In the genomic region with DNA sequence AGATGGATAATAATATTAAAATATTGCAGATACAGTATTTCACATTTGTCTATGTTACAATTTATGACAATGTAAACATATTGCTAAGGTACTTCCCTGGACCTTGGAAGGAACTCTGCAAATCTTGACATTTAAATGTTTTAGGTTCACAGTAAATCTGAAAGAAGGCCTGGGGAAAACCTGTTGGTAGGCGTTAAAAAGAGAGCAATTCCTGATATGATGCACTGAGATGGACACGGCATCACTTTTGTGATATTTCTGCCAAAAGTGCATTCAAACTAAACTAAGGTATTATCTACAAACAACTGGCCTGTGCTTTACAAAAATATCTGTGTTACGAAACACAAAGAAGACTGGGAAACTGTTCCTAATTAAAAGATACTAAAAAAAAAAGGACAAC, we compare ENCODE assay signal across 1 cellular context.
TF ChIP-seq lines count a peak whose summit lies in the region.

No MANE protein-coding gene starts in this region.

TF ChIP-seq in GM12878, 131 proteins besides CTCF, POLR2A, EP300 and RAD21 (continued from another document):
- TF ChIP-seq, protein P1, sequence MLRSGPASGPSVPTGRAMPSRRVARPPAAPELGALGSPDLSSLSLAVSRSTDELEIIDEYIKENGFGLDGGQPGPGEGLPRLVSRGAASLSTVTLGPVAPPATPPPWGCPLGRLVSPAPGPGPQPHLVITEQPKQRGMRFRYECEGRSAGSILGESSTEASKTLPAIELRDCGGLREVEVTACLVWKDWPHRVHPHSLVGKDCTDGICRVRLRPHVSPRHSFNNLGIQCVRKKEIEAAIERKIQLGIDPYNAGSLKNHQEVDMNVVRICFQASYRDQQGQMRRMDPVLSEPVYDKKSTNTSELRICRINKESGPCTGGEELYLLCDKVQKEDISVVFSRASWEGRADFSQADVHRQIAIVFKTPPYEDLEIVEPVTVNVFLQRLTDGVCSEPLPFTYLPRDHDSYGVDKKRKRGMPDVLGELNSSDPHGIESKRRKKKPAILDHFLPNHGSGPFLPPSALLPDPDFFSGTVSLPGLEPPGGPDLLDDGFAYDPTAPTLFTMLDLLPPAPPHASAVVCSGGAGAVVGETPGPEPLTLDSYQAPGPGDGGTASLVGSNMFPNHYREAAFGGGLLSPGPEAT (IDR thresholded peaks at IDR 0.05; ENCODE audit: low read depth) = 0 out of 2 replicates have a peak, but pooled peaks have one; percentile 14
- TF ChIP-seq, protein P2, sequence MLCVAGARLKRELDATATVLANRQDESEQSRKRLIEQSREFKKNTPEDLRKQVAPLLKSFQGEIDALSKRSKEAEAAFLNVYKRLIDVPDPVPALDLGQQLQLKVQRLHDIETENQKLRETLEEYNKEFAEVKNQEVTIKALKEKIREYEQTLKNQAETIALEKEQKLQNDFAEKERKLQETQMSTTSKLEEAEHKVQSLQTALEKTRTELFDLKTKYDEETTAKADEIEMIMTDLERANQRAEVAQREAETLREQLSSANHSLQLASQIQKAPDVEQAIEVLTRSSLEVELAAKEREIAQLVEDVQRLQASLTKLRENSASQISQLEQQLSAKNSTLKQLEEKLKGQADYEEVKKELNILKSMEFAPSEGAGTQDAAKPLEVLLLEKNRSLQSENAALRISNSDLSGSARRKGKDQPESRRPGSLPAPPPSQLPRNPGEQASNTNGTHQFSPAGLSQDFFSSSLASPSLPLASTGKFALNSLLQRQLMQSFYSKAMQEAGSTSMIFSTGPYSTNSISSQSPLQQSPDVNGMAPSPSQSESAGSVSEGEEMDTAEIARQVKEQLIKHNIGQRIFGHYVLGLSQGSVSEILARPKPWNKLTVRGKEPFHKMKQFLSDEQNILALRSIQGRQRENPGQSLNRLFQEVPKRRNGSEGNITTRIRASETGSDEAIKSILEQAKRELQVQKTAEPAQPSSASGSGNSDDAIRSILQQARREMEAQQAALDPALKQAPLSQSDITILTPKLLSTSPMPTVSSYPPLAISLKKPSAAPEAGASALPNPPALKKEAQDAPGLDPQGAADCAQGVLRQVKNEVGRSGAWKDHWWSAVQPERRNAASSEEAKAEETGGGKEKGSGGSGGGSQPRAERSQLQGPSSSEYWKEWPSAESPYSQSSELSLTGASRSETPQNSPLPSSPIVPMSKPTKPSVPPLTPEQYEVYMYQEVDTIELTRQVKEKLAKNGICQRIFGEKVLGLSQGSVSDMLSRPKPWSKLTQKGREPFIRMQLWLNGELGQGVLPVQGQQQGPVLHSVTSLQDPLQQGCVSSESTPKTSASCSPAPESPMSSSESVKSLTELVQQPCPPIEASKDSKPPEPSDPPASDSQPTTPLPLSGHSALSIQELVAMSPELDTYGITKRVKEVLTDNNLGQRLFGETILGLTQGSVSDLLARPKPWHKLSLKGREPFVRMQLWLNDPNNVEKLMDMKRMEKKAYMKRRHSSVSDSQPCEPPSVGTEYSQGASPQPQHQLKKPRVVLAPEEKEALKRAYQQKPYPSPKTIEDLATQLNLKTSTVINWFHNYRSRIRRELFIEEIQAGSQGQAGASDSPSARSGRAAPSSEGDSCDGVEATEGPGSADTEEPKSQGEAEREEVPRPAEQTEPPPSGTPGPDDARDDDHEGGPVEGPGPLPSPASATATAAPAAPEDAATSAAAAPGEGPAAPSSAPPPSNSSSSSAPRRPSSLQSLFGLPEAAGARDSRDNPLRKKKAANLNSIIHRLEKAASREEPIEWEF (IDR thresholded peaks at IDR 0.05; ENCODE audit: insufficient replicate concordance, low read depth, low read length) = no peak
- TF ChIP-seq ETV6 (conservative IDR thresholded peaks at IDR 0.05 in 1 of 2, IDR thresholded peaks at IDR 0.05 in 1 of 2; ENCODE audit: borderline replicate concordance in 1 of 2, low read depth in 1 of 2) = no peak
- TF ChIP-seq IRF4 (IDR thresholded peaks at IDR 0.05; ENCODE audit: low read depth, low read length) = peak; percentile 47; the same call in 1 of the 2 replicates
